ENCODE assay signal across 8 cellular contexts in genomic region chr10:102132563-102133372, GRCh38. TPM values are rescaled to one million over a fixed set of nuclear protein-coding genes. Genes with fewer than 3 reads are reported as not detected.
DNase-seq lines count a peak whose midpoint lies in the region; ATAC-seq, FAIRE-seq and TF ChIP-seq lines count a peak whose summit lies in the region.

TSS of gene PPRC1 (plus strand) at chr10:102133040. CDS start at chr10:102133069, 29 bp downstream.

- H4K20me1 ChIP-seq in IMR-90 (ENCODE audit: insufficient read depth, low read length) (peaks cover 44% of the 10 kb centered on the region), OCI-LY7 (ENCODE audit: insufficient read depth, low read length) (peaks cover 22% of the 10 kb centered on the region), endothelial cell of umbilical vein (replicated peaks; ENCODE audit: control insufficient read depth, extremely low read depth, insufficient read depth, low read length) (peaks cover 2% of the 10 kb centered on the region)

- 1% methylated on average over 32 of the region's 64 CpGs; no CpG with 5 or more reads in 1 of the 2 experiments for WGBS in IMR-90 (ENCODE audit: extremely low coverage in 2 of 2, insufficient read length in 1 of 2), 2 experiments

- H2AK9ac ChIP-seq in IMR-90 (replicated peaks; ENCODE audit: low read depth, low read length, poor library complexity), result peak within 1 kb of the TSS; percentile 100

- H3K4me1 ChIP-seq in IMR-90 (ENCODE audit: control insufficient read depth, insufficient read depth, low read length), result peaks cover 10% of the 10 kb centered on the region
- H3K4me1 ChIP-seq in OCI-LY7 (ENCODE audit: insufficient read depth, low read length, poor library complexity, severe bottlenecking), result peaks cover 44% of the 10 kb centered on the region
- H3K4me1 ChIP-seq in endothelial cell of umbilical vein (ENCODE audit: control insufficient read depth, extremely low read depth, insufficient read depth, low read length), result peaks cover 20% of the 10 kb centered on the region

- POLR2A ChIA-PET in IMR-90 (lab: Charles Lee; ENCODE audit: unreplicated experiment), result no interaction called here
- POLR2A ChIA-PET in OCI-LY7 (lab: Charles Lee), result interaction anchor here (0.5 to 2.3 kb wide), 5 partner anchors 11 to 1432 kb away, joined by 3 to 11 read pairs (median 3); no protein-coding TSS in a partner anchor
- POLR2A ChIA-PET in endothelial cell of umbilical vein (lab: Charles Lee), result interaction anchor here (0.8 kb wide), 1 partner anchor 19 kb away, joined by 3 read pairs; the partner anchor contains the start of gene NOLC1

- H4K5ac ChIP-seq in IMR-90 (ENCODE audit: low read depth, low read length), result peak within 1 kb of the TSS; percentile 22

- H2BK20ac ChIP-seq in IMR-90 (ENCODE audit: low read depth, low read length), result peak within 1 kb of the TSS; percentile 85

- peak within 1 kb of the TSS; percentile 91 for H3K4ac ChIP-seq in IMR-90 (ENCODE audit: low read depth, low read length)

- H3K4me3 ChIP-seq in IMR-90 (ENCODE audit: insufficient read depth, low read depth, low read length) (peak within 1 kb of the TSS; percentile 61), OCI-LY7 (ENCODE audit: low read depth, low read length, poor library complexity, severe bottlenecking) (peak within 1 kb of the TSS; percentile 87), endothelial cell of umbilical vein (replicated peaks in 1 of 3; ENCODE audit: insufficient read depth in 1 of 3, low read depth in 1 of 3, low read length in 3 of 3) (peak within 1 kb of the TSS; percentile 52 to 82 (median 62))

- H3K36me3 ChIP-seq in IMR-90 (ENCODE audit: control insufficient read depth, insufficient read depth, low read length), result peaks cover 3% of the 10 kb centered on the region
- H3K36me3 ChIP-seq in OCI-LY7 (ENCODE audit: insufficient read depth, low read length), result peaks cover 43% of the 10 kb centered on the region
- peaks cover 2 to 3% of the 10 kb centered on the region in 2 experiments for H3K36me3 ChIP-seq in endothelial cell of umbilical vein (ENCODE audit: control insufficient read depth in 2 of 2, extremely low read depth in 1 of 2, insufficient read depth in 2 of 2, low read length in 2 of 2)

- DNase-seq in DMS153 treated with DMSO at 0.1 percent for 48 hours (lab: John Stamatoyannopoulos, UW; ENCODE audit: unreplicated experiment), result peak; percentile 98
- DNase-seq in IMR-90, result peak; percentile 99
- DNase-seq in OCI-LY7 (ENCODE audit: low spot score), result peak; percentile 99
- peak; percentile 95 for DNase-seq in activated T-cell treated with anti-CD3 and anti-CD28 coated beads for 1 hour (ENCODE audit: low read depth)
- peak; percentile 99 for DNase-seq in endothelial cell of umbilical vein (ENCODE audit: low read depth, low spot score)
- peak; percentile 97 for DNase-seq in middle frontal gyrus (ENCODE audit: extremely low spot score, low spot score)
- peak; percentile 94 for DNase-seq in stimulated activated CD8-positive, alpha-beta memory T cell treated with anti-CD3 and anti-CD28 coated beads, Interleukin-2, amount 100 ng/mL, for 48 hours (ENCODE audit: low read depth in 2 of 2)

- CTCF ChIA-PET in IMR-90 (lab: Yijun Ruan, JAX) (interaction anchor here (0.6 to 2.1 kb wide), 2 partner anchors 11 to 321 kb away, joined by 3 to 10 read pairs; no protein-coding TSS in a partner anchor), OCI-LY7 (lab: Charles Lee; ENCODE audit: unreplicated experiment) (no interaction called here), endothelial cell of umbilical vein (lab: Charles Lee) (interaction anchor here (0.7 to 1.9 kb wide), 7 partner anchors 10 to 219 kb away, joined by 3 to 10 read pairs (median 6); partner anchors contain the start of gene NOLC1)

- H3K27ac ChIP-seq in IMR-90 (ENCODE audit: insufficient read depth, low read length) (peak within 1 kb of the TSS; percentile 96), OCI-LY7 (ENCODE audit: low read depth, low read length, poor library complexity, severe bottlenecking) (peak within 1 kb of the TSS; percentile 65), endothelial cell of umbilical vein (ENCODE audit: insufficient read depth, low read depth, low read length) (peak within 1 kb of the TSS; percentile 73)

- in situ Hi-C loops in IMR-90 (cut with MboI; ENCODE audit: low sequenced_read_pairs), result no loop called here

- H2AFZ ChIP-seq in IMR-90 (replicated peaks; ENCODE audit: low read length, poor library complexity), result peak within 1 kb of the TSS; percentile 91
- H2AFZ ChIP-seq in OCI-LY7 (ENCODE audit: low read length), result peak within 1 kb of the TSS; percentile 93
- peak within 1 kb of the TSS; percentile 35 for H2AFZ ChIP-seq in endothelial cell of umbilical vein (ENCODE audit: low read depth, low read length)

- peaks cover 17% of the 10 kb centered on the region for H3K9me1 ChIP-seq in IMR-90 (ENCODE audit: insufficient read depth, low read length)
- H3K9me1 ChIP-seq in endothelial cell of umbilical vein (replicated peaks; ENCODE audit: control insufficient read depth, extremely low read depth, insufficient read depth, low read length), result no peaks in the 10 kb centered on the region

- peak; percentile 99 for FAIRE-seq in endothelial cell of umbilical vein (lab: Jason Lieb, UNC)

- peak within 1 kb of the TSS; percentile 84 to 89 for H4K8ac ChIP-seq in IMR-90 (ENCODE audit: low read depth in 2 of 2, low read length in 2 of 2)

- BruUV-seq in IMR-90 (replicated peaks; lab: Mats Ljungman, UMichigan), result no TSS peak
- BruUV-seq in OCI-LY7 (replicated peaks; lab: Mats Ljungman, UMichigan), result no TSS peak
- no TSS peak for BruUV-seq in endothelial cell of umbilical vein (replicated peaks; lab: Mats Ljungman, UMichigan)

- no peaks in the 10 kb centered on the region for H3K9me3 ChIP-seq in IMR-90 (ENCODE audit: control insufficient read depth, insufficient read depth, low read length)
- no peaks in the 10 kb centered on the region for H3K9me3 ChIP-seq in OCI-LY7 (ENCODE audit: low read length)
- H3K9me3 ChIP-seq in endothelial cell of umbilical vein (replicated peaks; ENCODE audit: control insufficient read depth, insufficient read depth, low read length), result no peaks in the 10 kb centered on the region

- H2BK5ac ChIP-seq in IMR-90 (ENCODE audit: low read depth, low read length, poor library complexity, severe bottlenecking), result peak within 1 kb of the TSS; percentile 82

- H3K9ac ChIP-seq in IMR-90 (ENCODE audit: low read depth, low read length), result peak within 1 kb of the TSS; percentile 97
- H3K9ac ChIP-seq in endothelial cell of umbilical vein (replicated peaks; ENCODE audit: extremely low read depth, insufficient read depth, low read length), result peak within 1 kb of the TSS; percentile 93

- H3K18ac ChIP-seq in IMR-90 (ENCODE audit: low read depth, low read length), result peak within 1 kb of the TSS; percentile 59; the same call in 1 of the 2 replicates

- H4K91ac ChIP-seq in IMR-90 (ENCODE audit: insufficient read depth, low read depth, low read length), result peak within 1 kb of the TSS; percentile 97

- TF ChIP-seq RAD21 in IMR-90 (IDR thresholded peaks at IDR 0.05; ENCODE audit: low read length), result peak; percentile 55

- ATAC-seq in GM21528 (IDR thresholded peaks at IDR 0.05; ENCODE audit: low FRiP score, unreplicated experiment) (peak; percentile 92), IMR-90 (ENCODE audit: low read depth) (peak; percentile 90)

- dilution Hi-C loops in IMR-90 (cut with HindIII; ENCODE audit: low sequenced_read_pairs, unreplicated experiment) (no loop called here), endothelial cell of umbilical vein (cut with MboI; ENCODE audit: extremely low pct_ligation_motif_present, low sequenced_read_pairs) (no loop called here)

- peak within 1 kb of the TSS; percentile 77; the same call in 1 of the 3 replicates for H2BK15ac ChIP-seq in IMR-90 (ENCODE audit: low read depth, low read length)

- H3K27me3 ChIP-seq in IMR-90 (ENCODE audit: control insufficient read depth, insufficient read depth, low read length) (no peaks in the 10 kb centered on the region), endothelial cell of umbilical vein (ENCODE audit: control insufficient read depth in 2 of 2, insufficient read depth in 2 of 2, low read length in 2 of 2) (no peaks in the 10 kb centered on the region)

- H3K79me1 ChIP-seq in IMR-90 (ENCODE audit: low read depth in 1 of 2, low read length in 2 of 2), result peaks cover 0 to 40% of the 10 kb centered on the region in 2 experiments; a peak in 2 of 4 replicates

- no peaks in the 10 kb centered on the region for H3K9me2 ChIP-seq in OCI-LY7 (ENCODE audit: insufficient read depth, low read length)

- peak within 1 kb of the TSS; percentile 99 for H3K4me2 ChIP-seq in IMR-90 (ENCODE audit: low read depth, low read length)
- H3K4me2 ChIP-seq in OCI-LY7 (ENCODE audit: low read length), result peak within 1 kb of the TSS; percentile 94
- peak within 1 kb of the TSS; percentile 80 for H3K4me2 ChIP-seq in endothelial cell of umbilical vein (ENCODE audit: insufficient read depth, low read length)

- H3K79me2 ChIP-seq in OCI-LY7 (ENCODE audit: insufficient read depth, low read depth, low read length) (peaks cover 49% of the 10 kb centered on the region), endothelial cell of umbilical vein (ENCODE audit: control insufficient read depth, insufficient read depth, low read length) (peaks cover 48% of the 10 kb centered on the region)

- peak within 1 kb of the TSS; percentile 97 for H3K56ac ChIP-seq in IMR-90 (ENCODE audit: extremely low read depth, insufficient read depth, low read length)

- H3K23ac ChIP-seq in IMR-90 (ENCODE audit: low read depth, low read length), result peak within 1 kb of the TSS; percentile 92

- intact Hi-C loops in IMR-90 (cut with micrococcal nuclease) (loop anchor here (1.0 kb wide), 1 partner anchor 37 kb away; no protein-coding TSS in a partner anchor), OCI-LY7 (cut with micrococcal nuclease; ENCODE audit: unreplicated experiment) (loop anchor here (1.0 to 5.0 kb wide), 3 partner anchors 12 to 515 kb away; partner anchors contain the start of genes LDB1 and NOLC1), endothelial cell of umbilical vein (cut with micrococcal nuclease) (loop anchor here (1.0 to 2.0 kb wide), 3 partner anchors 12 to 314 kb away; partner anchors contain the start of genes LDB1, NOLC1 and OGA)

- TF ChIP-seq POLR2A in IMR-90 (IDR thresholded peaks at IDR 0.05; ENCODE audit: low read depth, low read length), result peak; percentile 95
- TF ChIP-seq POLR2A in endothelial cell of umbilical vein (IDR thresholded peaks at IDR 0.05; ENCODE audit: low read depth, low read length), result peak; percentile 85

- peak within 1 kb of the TSS; percentile 98 for H3K14ac ChIP-seq in IMR-90 (replicated peaks; ENCODE audit: low read depth, low read length)

- TF ChIP-seq CTCF in IMR-90 (conservative IDR thresholded peaks at IDR 0.05; ENCODE audit: low read depth, low read length) (peak; percentile 80), OCI-LY7 (conservative IDR thresholded peaks at IDR 0.05; ENCODE audit: low read length) (peak; percentile 97), endothelial cell of umbilical vein (IDR thresholded peaks at IDR 0.05; ENCODE audit: extremely low read depth in 1 of 2, insufficient read depth in 1 of 2, low read depth in 1 of 2, low read length in 2 of 2) (peak; percentile 90 to 97)

- peak within 1 kb of the TSS; percentile 67 for H2BK120ac ChIP-seq in IMR-90 (ENCODE audit: low read depth, low read length)

- peak within 1 kb of the TSS; percentile 97 for H2AK5ac ChIP-seq in IMR-90 (ENCODE audit: low read depth, low read length)

RNA-seq across cellular contexts. Expression of gene PPRC1, which starts in this region (rescaled TPM):
- total RNA-seq in IMR-90 (2012; rRNA removed), result 11.4 and 11.8 TPM in 2 replicates
- 38.7 and 40.7 TPM in 2 replicates for polyA plus RNA-seq in IMR-90 (2012; rRNA removed)
- 20.9 and 23.5 TPM in 2 replicates for polyA plus RNA-seq in IMR-90 (2012; cell fraction: cytosol; rRNA removed)
- polyA plus RNA-seq in IMR-90 (2012; cell fraction: nucleus; rRNA removed; ENCODE audit: low replicate concordance), result 117 and 123 TPM in 2 replicates
- total RNA-seq in OCI-LY7 (2014; rRNA removed; shearing (Covaris generic)), result 29.8 and 47.1 TPM in 2 replicates
- 70.0 and 77.2 TPM in 2 replicates for total RNA-seq in OCI-LY7 (2022)
- 49.9 and 52.9 TPM in 2 replicates for total RNA-seq in endothelial cell of umbilical vein
- 26.1 and 27.0 TPM in 2 replicates for polyA plus RNA-seq in endothelial cell of umbilical vein
- polyA plus RNA-seq in endothelial cell of umbilical vein (2011; cell fraction: cytosol; rRNA removed), result 21.3 and 22.0 TPM in 2 replicates
- 79.9 and 81.1 TPM in 2 replicates for polyA plus RNA-seq in endothelial cell of umbilical vein (2011; cell fraction: nucleus; rRNA removed)
- 33.8 and 34.1 TPM in 2 replicates for polyA plus RNA-seq in endothelial cell of umbilical vein (2012)
- 46.1 and 48.0 TPM in 2 replicates for polyA minus RNA-seq in endothelial cell of umbilical vein
- polyA minus RNA-seq in endothelial cell of umbilical vein (2011; cell fraction: cytosol; rRNA and poly(A)+ RNA removed), result 24.3 TPM
- polyA minus RNA-seq in endothelial cell of umbilical vein (2011; cell fraction: nucleus; rRNA and poly(A)+ RNA removed), result 34.3 and 47.4 TPM in 2 replicates

Comparison
In these comparisons a context has a peak if more than half of its experiments do, and no peak if none do; other contexts are left out.
1. Peak in every context shown above with its lines: DNase-seq, ATAC-seq, H3K4me3 ChIP-seq and H3K27ac ChIP-seq.
2. H2AFZ ChIP-seq: peak in every context shown above with its lines; median percentile 93 in OCI-LY7; 91 in IMR-90; 35 in endothelial cell of umbilical vein.